Comparison of ENCODE assay signal across 9 cellular contexts in the genomic region with DNA sequence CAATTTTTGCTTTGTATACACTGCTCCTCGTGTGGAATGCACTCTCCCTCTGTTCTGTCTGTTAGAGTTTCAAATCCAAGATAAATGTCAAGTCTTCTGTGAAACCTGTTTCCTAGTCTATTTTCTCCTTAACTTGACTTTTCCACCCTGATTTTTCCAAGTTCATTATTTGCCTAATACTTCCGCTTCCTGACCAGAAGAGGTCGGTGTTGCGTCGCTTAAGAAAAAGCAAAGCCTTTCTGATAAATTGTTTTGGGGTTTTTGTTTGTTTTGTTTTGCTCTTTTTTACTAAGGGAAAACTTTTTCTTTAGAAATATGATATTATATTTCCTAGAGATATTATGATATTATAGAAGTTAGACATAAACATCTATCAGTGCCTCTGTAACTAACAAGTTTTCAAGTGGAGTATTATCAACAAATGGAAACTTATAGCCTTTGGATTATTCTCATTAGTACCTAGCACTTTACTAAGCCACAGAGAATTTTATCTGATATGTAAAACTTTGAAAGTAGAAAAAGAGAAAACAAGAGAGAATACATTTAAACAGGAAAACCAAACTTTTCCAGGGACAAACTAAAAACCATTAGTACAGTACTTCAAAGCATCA. TPM values are rescaled to one million over a fixed set of nuclear protein-coding genes. Genes with fewer than 3 reads are reported as not detected.
DNase-seq lines count a peak whose midpoint lies in the region; ATAC-seq and TF ChIP-seq lines count a peak whose summit lies in the region.
"Had no signal": no experiment of that assay in that cellular context is flagged by ENCODE, and none has a peak within 500 bp of the region (broad histone marks: within the 10 kb centered on the region; RNA-seq: fewer than 3 reads in every experiment).

No MANE protein-coding gene starts in this region.

- ATAC-seq in HG03571 (IDR thresholded peaks at IDR 0.05; ENCODE audit: unreplicated experiment): no peak

- TF ChIP-seq RAD21 in Ishikawa (IDR thresholded peaks at IDR 0.05; ENCODE audit: low read depth): peak; percentile 93

- TF ChIP-seq EP300 in Ishikawa (IDR thresholded peaks at IDR 0.05; ENCODE audit: borderline replicate concordance): no peak

- H3K4me3 ChIP-seq in fibroblast of the aortic adventitia (ENCODE audit: low read depth, low read length): no peak overlapping the region

- DNase-seq in SKM-1 (lab: John Stamatoyannopoulos, UW; ENCODE audit: unreplicated experiment) (peak; percentile 16), SKM-1 treated with dmso at 0.1 percent for 144 hours (lab: John Stamatoyannopoulos, UW; ENCODE audit: unreplicated experiment) (no peak), SW480 (ENCODE audit: low spot score) (peak; percentile 51), fibroblast of the aortic adventitia (ENCODE audit: low read depth) (peak; percentile 69), pulmonary artery endothelial cell (ENCODE audit: low read depth, low spot score) (peak; percentile 7), T1000 (lab: John Stamatoyannopoulos, UW) (no peak)
- DNase-seq: activated naive CD8-positive, alpha-beta T cell treated with anti-CD3 and anti-CD28 coated beads, Interleukin-2, amount 10 ng/mL, durations not matched to agents 7 days and 5 days had no signal

- peak; percentile 94 for TF ChIP-seq CTCF in fibroblast of the aortic adventitia (IDR thresholded peaks at IDR 0.05; ENCODE audit: insufficient read depth, low read length)

TF ChIP-seq in Ishikawa, 13 proteins besides CTCF, POLR2A, EP300 and RAD21:
- TF ChIP-seq, protein P1, sequence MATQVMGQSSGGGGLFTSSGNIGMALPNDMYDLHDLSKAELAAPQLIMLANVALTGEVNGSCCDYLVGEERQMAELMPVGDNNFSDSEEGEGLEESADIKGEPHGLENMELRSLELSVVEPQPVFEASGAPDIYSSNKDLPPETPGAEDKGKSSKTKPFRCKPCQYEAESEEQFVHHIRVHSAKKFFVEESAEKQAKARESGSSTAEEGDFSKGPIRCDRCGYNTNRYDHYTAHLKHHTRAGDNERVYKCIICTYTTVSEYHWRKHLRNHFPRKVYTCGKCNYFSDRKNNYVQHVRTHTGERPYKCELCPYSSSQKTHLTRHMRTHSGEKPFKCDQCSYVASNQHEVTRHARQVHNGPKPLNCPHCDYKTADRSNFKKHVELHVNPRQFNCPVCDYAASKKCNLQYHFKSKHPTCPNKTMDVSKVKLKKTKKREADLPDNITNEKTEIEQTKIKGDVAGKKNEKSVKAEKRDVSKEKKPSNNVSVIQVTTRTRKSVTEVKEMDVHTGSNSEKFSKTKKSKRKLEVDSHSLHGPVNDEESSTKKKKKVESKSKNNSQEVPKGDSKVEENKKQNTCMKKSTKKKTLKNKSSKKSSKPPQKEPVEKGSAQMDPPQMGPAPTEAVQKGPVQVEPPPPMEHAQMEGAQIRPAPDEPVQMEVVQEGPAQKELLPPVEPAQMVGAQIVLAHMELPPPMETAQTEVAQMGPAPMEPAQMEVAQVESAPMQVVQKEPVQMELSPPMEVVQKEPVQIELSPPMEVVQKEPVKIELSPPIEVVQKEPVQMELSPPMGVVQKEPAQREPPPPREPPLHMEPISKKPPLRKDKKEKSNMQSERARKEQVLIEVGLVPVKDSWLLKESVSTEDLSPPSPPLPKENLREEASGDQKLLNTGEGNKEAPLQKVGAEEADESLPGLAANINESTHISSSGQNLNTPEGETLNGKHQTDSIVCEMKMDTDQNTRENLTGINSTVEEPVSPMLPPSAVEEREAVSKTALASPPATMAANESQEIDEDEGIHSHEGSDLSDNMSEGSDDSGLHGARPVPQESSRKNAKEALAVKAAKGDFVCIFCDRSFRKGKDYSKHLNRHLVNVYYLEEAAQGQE (IDR thresholded peaks at IDR 0.05; ENCODE audit: low read depth): no peak
- TF ChIP-seq TEAD4 (IDR thresholded peaks at IDR 0.05): no peak
- no peak for TF ChIP-seq CREB1 (IDR thresholded peaks at IDR 0.05; ENCODE audit: low read depth)
- no peak for TF ChIP-seq MAX (IDR thresholded peaks at IDR 0.05)
- TF ChIP-seq CEBPB (IDR thresholded peaks at IDR 0.05): no peak
- no peak for TF ChIP-seq FOXM1 (IDR thresholded peaks at IDR 0.05; ENCODE audit: borderline replicate concordance, low read depth)
- TF ChIP-seq YY1 (IDR thresholded peaks at IDR 0.05; ENCODE audit: low read depth): no peak
- no peak for TF ChIP-seq NFIC (IDR thresholded peaks at IDR 0.05)
- TF ChIP-seq ZBTB7A (IDR thresholded peaks at IDR 0.05; ENCODE audit: low read depth): no peak
- TF ChIP-seq, protein P2, sequence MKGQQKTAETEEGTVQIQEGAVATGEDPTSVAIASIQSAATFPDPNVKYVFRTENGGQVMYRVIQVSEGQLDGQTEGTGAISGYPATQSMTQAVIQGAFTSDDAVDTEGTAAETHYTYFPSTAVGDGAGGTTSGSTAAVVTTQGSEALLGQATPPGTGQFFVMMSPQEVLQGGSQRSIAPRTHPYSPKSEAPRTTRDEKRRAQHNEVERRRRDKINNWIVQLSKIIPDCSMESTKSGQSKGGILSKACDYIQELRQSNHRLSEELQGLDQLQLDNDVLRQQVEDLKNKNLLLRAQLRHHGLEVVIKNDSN (IDR thresholded peaks at IDR 0.05): no peak
TF ChIP-seq in Ishikawa: peak in this region for 0.

RNA-seq across cellular contexts. Expression of gene PHAX, which starts 55.8 kb away (rescaled TPM):
- total RNA-seq in fibroblast of the aortic adventitia (ENCODE audit: low replicate concordance) (73.2 and 87.9 TPM in 2 replicates), pulmonary artery endothelial cell (50.2 and 59.9 TPM in 2 replicates)

Comparison
In these comparisons a context has a peak if more than half of its experiments do, and no peak if none do; other contexts are left out.
1. DNase-seq: peak in SKM-1 (single experiment), SW480 (single experiment), fibroblast of the aortic adventitia (single experiment) and pulmonary artery endothelial cell (single experiment); none in SKM-1 treated with dmso at 0.1 percent for 144 hours (single experiment) and T1000 (single experiment).